15 cellular contexts compared by ENCODE assay signal in genomic region chr16:47504599-47504998, GRCh38.
"Had no signal": no experiment of that assay in that cellular context is flagged by ENCODE, and none has a peak within 500 bp of the region (broad histone marks: within the 10 kb centered on the region; RNA-seq: fewer than 3 reads in every experiment).

No MANE protein-coding gene starts in this region.

- H3K27me3 ChIP-seq: cardiac muscle cell, neutrophil, pancreas, spleen, upper lobe of left lung had no signal

- DNase-seq: activated CD4-positive, alpha-beta T cell treated with anti-CD3 and anti-CD28 coated beads for 36 hours; activated CD4-positive, alpha-beta T cell treated with anti-CD3 and anti-CD28 coated beads, Interleukin-2, amount 50 U/mL, for 48 hours; activated gamma-delta T cell; effector memory CD8-positive, alpha-beta T cell; immature natural killer cell; left ventricle myocardium superior; naive thymus-derived CD4-positive, alpha-beta T cell; spleen; stimulated activated naive B cell treated with anti-CD40 and anti-IgM and Interleukin-4, amounts not matched to agents 10 μg/mL and 1 μg/mL and 100 μg/mL, for 72 hours; T-helper 2 cell had no signal

- FAIRE-seq: pancreas had no signal

- H3K4me1 ChIP-seq: pancreas had no signal

- H3K9me3 ChIP-seq: neutrophil, pancreas, spleen, thoracic aorta, upper lobe of left lung had no signal

- H3K27ac ChIP-seq: cardiac muscle cell, neutrophil, pancreas, spleen, thoracic aorta, upper lobe of left lung had no signal

- H3K4me3 ChIP-seq: cardiac muscle cell, pancreas, spleen, thoracic aorta, upper lobe of left lung had no signal

- ATAC-seq: activated CD4-positive, alpha-beta T cell treated with anti-CD3 and anti-CD28 coated beads for 36 hours; effector memory CD8-positive, alpha-beta T cell; left ventricle myocardium superior; naive thymus-derived CD4-positive, alpha-beta T cell; pancreas; stimulated activated naive B cell treated with anti-CD40 and anti-IgM and Interleukin-4, amounts not matched to agents 10 μg/mL and 1 μg/mL and 100 μg/mL, for 72 hours had no signal
